Comparison of ENCODE assay signal across 12 cellular contexts in genomic region chr1:36752431-36752830, GRCh38.
DNase-seq lines count a peak whose midpoint lies in the region; ATAC-seq and TF ChIP-seq lines count a peak whose summit lies in the region.
"Had no signal": no experiment of that assay in that cellular context is flagged by ENCODE, and none has a peak within 500 bp of the region (broad histone marks: within the 10 kb centered on the region; RNA-seq: fewer than 3 reads in every experiment).

No MANE protein-coding gene starts in this region.

- POLR2A ChIA-PET in HCT116 (lab: Charles Lee) = no interaction called here
- POLR2A ChIA-PET in Panc1 (lab: Charles Lee) = no interaction called here

- H3K9ac ChIP-seq in HCT116 (ENCODE audit: low read length) (no peak overlapping the region), Karpas-422 (ENCODE audit: low read length) (no peak overlapping the region)

- no peaks in the 10 kb centered on the region for H4K20me1 ChIP-seq in HCT116 (ENCODE audit: insufficient read depth)
- no peaks in the 10 kb centered on the region for H4K20me1 ChIP-seq in Karpas-422 (ENCODE audit: insufficient read depth, low read depth, low read length)

- H3K4me2 ChIP-seq in HCT116 (ENCODE audit: low read length) = peak overlapping the region; percentile 44; the same call in 1 of the 2 replicates
- H3K4me2 ChIP-seq in Karpas-422 (ENCODE audit: low read depth, low read length, poor library complexity, severe bottlenecking) = no peak overlapping the region

- in situ Hi-C loops in Panc1 (cut with HindIII; ENCODE audit: low pct_unique_long_range_greater_than_20kb, low sequenced_read_pairs) = no loop called here

- H3K4me1 ChIP-seq in HCT116 (ENCODE audit: control insufficient read depth in 1 of 2, insufficient read depth in 2 of 2, low read length in 2 of 2) (peaks cover 2 to 11% of the 10 kb centered on the region in 2 experiments; a peak in 2 of 4 replicates), Panc1 (ENCODE audit: control insufficient read depth, insufficient read depth, low read length) (no peaks in the 10 kb centered on the region), upper lobe of right lung (no peaks in the 10 kb centered on the region), Karpas-422 (ENCODE audit: low read length) (peaks cover 18% of the 10 kb centered on the region)

- TF ChIP-seq RAD21 in HCT116 (IDR thresholded peaks at IDR 0.05; ENCODE audit: low read depth) = no peak

- 0 out of 2 replicates have a peak, but pooled peaks cover 15% of the 10 kb centered on the region for H3K27me3 ChIP-seq in HCT116 (ENCODE audit: insufficient read depth, low read length)
- peaks cover 5% of the 10 kb centered on the region; the same call in 1 of the 2 replicates for H3K27me3 ChIP-seq in Panc1 (ENCODE audit: control insufficient read depth, insufficient read depth, low read length)
- H3K27me3 ChIP-seq in upper lobe of right lung = no peaks in the 10 kb centered on the region
- H3K27me3 ChIP-seq in Karpas-422 (ENCODE audit: low read length) = no peaks in the 10 kb centered on the region

- no peaks in the 10 kb centered on the region for H3K79me2 ChIP-seq in HCT116 (ENCODE audit: insufficient read depth, low read length)
- H3K79me2 ChIP-seq in Karpas-422 (ENCODE audit: low read length) = no peaks in the 10 kb centered on the region

- DNase-seq in HCT116 (ENCODE audit: low read depth, low spot score) (no peak), Panc1 (ENCODE audit: low read depth, low spot score) (no peak), islet precursor cell (peak; percentile 32), upper lobe of right lung (peak; percentile 21), Karpas-422 (no peak)
- DNase-seq: CD8-positive, alpha-beta T cell; COR-L47; GOT3; HCEC 1CT had no signal

- no peaks in the 10 kb centered on the region for H3K9me3 ChIP-seq in HCT116 (ENCODE audit: control insufficient read depth in 1 of 2, insufficient read depth in 1 of 2, low read depth in 1 of 2, low read length in 2 of 2)
- no peaks in the 10 kb centered on the region for H3K9me3 ChIP-seq in Panc1 (ENCODE audit: control insufficient read depth, insufficient read depth, low read depth, low read length)
- no peaks in the 10 kb centered on the region for H3K9me3 ChIP-seq in upper lobe of right lung
- no peaks in the 10 kb centered on the region for H3K9me3 ChIP-seq in Karpas-422 (ENCODE audit: low read length)

- TF ChIP-seq POLR2A in HCT116 (IDR thresholded peaks at IDR 0.05; ENCODE audit: borderline replicate concordance, extremely low read depth, insufficient read depth, insufficient read length) = no peak

- CTCF ChIA-PET in HCT116 (lab: Charles Lee) = no interaction called here
- CTCF ChIA-PET in Panc1 (lab: Charles Lee) = no interaction called here

- H2AFZ ChIP-seq in HCT116 (ENCODE audit: low read depth, low read length, poor library complexity, severe bottlenecking) = no peak overlapping the region
- H2AFZ ChIP-seq in Karpas-422 (ENCODE audit: low read length) = no peak overlapping the region

- no TSS peak for BruUV-seq in HCT116 (replicated peaks; lab: Mats Ljungman, UMichigan)
- no TSS peak for BruUV-seq in Panc1 (replicated peaks; lab: Mats Ljungman, UMichigan)

- H3K9me2 ChIP-seq in HCT116 (ENCODE audit: insufficient read depth) = no peaks in the 10 kb centered on the region
- H3K9me2 ChIP-seq in Karpas-422 (replicated peaks; ENCODE audit: insufficient read depth, low read length) = no peaks in the 10 kb centered on the region

- no peak for ATAC-seq in HCT116
- 0 out of 2 replicates have a peak, but pooled peaks have one; percentile 36 for ATAC-seq in Panc1
- ATAC-seq in upper lobe of right lung = no peak
- ATAC-seq in GM18861 (IDR thresholded peaks at IDR 0.05; ENCODE audit: unreplicated experiment) = no peak
- ATAC-seq in HG03520 (IDR thresholded peaks at IDR 0.05; ENCODE audit: unreplicated experiment) = no peak
- ATAC-seq: CD8-positive, alpha-beta T cell; K562 had no signal

- H3K36me3 ChIP-seq in HCT116 (ENCODE audit: control insufficient read depth in 1 of 2, insufficient read depth in 2 of 2, low read length in 2 of 2) (no peaks in the 10 kb centered on the region), Panc1 (ENCODE audit: control insufficient read depth, insufficient read depth, low read length) (no peaks in the 10 kb centered on the region), upper lobe of right lung (no peaks in the 10 kb centered on the region), Karpas-422 (ENCODE audit: insufficient read depth, low read length) (no peaks in the 10 kb centered on the region)

- H3K4me3 ChIP-seq in HCT116 (replicated peaks in 1 of 2; ENCODE audit: low read depth in 1 of 2, low read length in 2 of 2) (no peak overlapping the region), Panc1 (ENCODE audit: low read depth in 2 of 2, low read length in 2 of 2) (no peak overlapping the region), upper lobe of right lung (no peak overlapping the region), Karpas-422 (ENCODE audit: low read length) (no peak overlapping the region)
- H3K4me3 ChIP-seq: K562 had no signal

- RAD21 ChIA-PET in HCT116 (lab: Charles Lee; ENCODE audit: low non-redundant PET in 1 of 2, low total read pairs in 2 of 2, uncharacterized antibody in 2 of 2, unreplicated experiment in 2 of 2) = no interaction called here

- intact Hi-C loops in HCT116 (cut with micrococcal nuclease) = no loop called here
- intact Hi-C loops in Panc1 (cut with micrococcal nuclease; ENCODE audit: unreplicated experiment) = no loop called here
- intact Hi-C loops in upper lobe of right lung (cut with DNase I) = no loop called here

- TF ChIP-seq CTCF in HCT116 (IDR thresholded peaks at IDR 0.05 in 2 of 3, conservative IDR thresholded peaks at IDR 0.05 in 1 of 3; ENCODE audit: borderline replicate concordance in 1 of 3, insufficient read depth in 1 of 3, low read depth in 2 of 3, low read length in 2 of 3) (no peak), Panc1 (IDR thresholded peaks at IDR 0.05) (no peak), upper lobe of right lung (IDR thresholded peaks at IDR 0.05) (no peak)

- H3K27ac ChIP-seq in HCT116 (ENCODE audit: low read depth, low read length) (no peak overlapping the region), Panc1 (ENCODE audit: low read length) (no peak overlapping the region), upper lobe of right lung (no peak overlapping the region), Karpas-422 (ENCODE audit: low read length) (no peak overlapping the region)

TF ChIP-seq in HCT116, 20 proteins besides CTCF, POLR2A, EP300 and RAD21 (continues in another document):
- TF ChIP-seq ZFX (IDR thresholded peaks at IDR 0.05) = no peak
- TF ChIP-seq EGR1 (IDR thresholded peaks at IDR 0.05; ENCODE audit: low read depth) = no peak
- TF ChIP-seq YY1 (IDR thresholded peaks at IDR 0.05; ENCODE audit: extremely low read depth, insufficient replicate concordance, low read depth, low read length) = no peak
- TF ChIP-seq MAX (IDR thresholded peaks at IDR 0.05) = no peak
- TF ChIP-seq ATF3 (IDR thresholded peaks at IDR 0.05) = no peak
- no peak for TF ChIP-seq ZNF274 (IDR thresholded peaks at IDR 0.05; ENCODE audit: low read depth, low read length)
- no peak for TF ChIP-seq TCF7L2 (IDR thresholded peaks at IDR 0.05; ENCODE audit: borderline replicate concordance, extremely low read depth, insufficient read depth, insufficient read length)
- TF ChIP-seq SRF (IDR thresholded peaks at IDR 0.05; ENCODE audit: low read depth) = no peak
- no peak for TF ChIP-seq FOSL1 (IDR thresholded peaks at IDR 0.05; ENCODE audit: low read depth)
- TF ChIP-seq ELF1 (IDR thresholded peaks at IDR 0.05; ENCODE audit: borderline replicate concordance, low read depth) = no peak
- no peak for TF ChIP-seq REST (IDR thresholded peaks at IDR 0.05; ENCODE audit: low read depth)
- TF ChIP-seq EZH2 (IDR thresholded peaks at IDR 0.05) = no peak
- TF ChIP-seq CEBPB (IDR thresholded peaks at IDR 0.05; ENCODE audit: low read depth) = no peak

Comparison
In these comparisons a context has a peak if more than half of its experiments do, and no peak if none do; other contexts are left out.
1. DNase-seq: peak in islet precursor cell (single experiment) and upper lobe of right lung (single experiment); none in HCT116 (single experiment), Panc1 (single experiment) and Karpas-422 (single experiment).